Comparison of ENCODE assay signal across 8 cellular contexts in genomic region chr6:158853072-158853871, GRCh38. TPM values are rescaled to one million over a fixed set of nuclear protein-coding genes. Genes with fewer than 3 reads are reported as not detected.
DNase-seq lines count a peak whose midpoint lies in the region; ATAC-seq, FAIRE-seq and TF ChIP-seq lines count a peak whose summit lies in the region.

No MANE protein-coding gene starts in this region.

- H3K4me3 Mint-ChIP-seq in endothelial cell (ENCODE audit: unreplicated experiment), result no peak overlapping the region

- H3K4me1 ChIP-seq in muscle layer of duodenum (ENCODE audit: control insufficient read depth in 1 of 2, insufficient read depth in 2 of 2, low read length in 2 of 2) (peaks cover 15 to 20% of the 10 kb centered on the region in 2 donors), stomach (peaks cover 19 to 74% (median 51%) of the 10 kb centered on the region in 4 donors)

- H3K9me3 ChIP-seq in muscle layer of duodenum (ENCODE audit: control insufficient read depth in 1 of 2, low read length in 2 of 2) (no peaks in the 10 kb centered on the region), stomach (no peaks in the 10 kb centered on the region)

- H3K4me3 ChIP-seq in muscle layer of duodenum (ENCODE audit: low read depth in 1 of 2, low read length in 2 of 2) (no peak overlapping the region), stomach (no peak overlapping the region)

- FAIRE-seq in GM18507 (lab: Jason Lieb, UNC), result peak; percentile 78

- H3K4me1 Mint-ChIP-seq in endothelial cell (ENCODE audit: unreplicated experiment), result peaks cover 27% of the 10 kb centered on the region

- intact Hi-C loops in stomach (cut with DNase I; ENCODE audit: low total_unique reads), result no loop called here

- peak in 3 of 4 donors; percentile 23 to 90 (median 72) for TF ChIP-seq POLR2A in stomach (IDR thresholded peaks at IDR 0.05)

- H3K9me3 Mint-ChIP-seq in endothelial cell (ENCODE audit: unreplicated experiment), result no peaks in the 10 kb centered on the region

- peaks cover 2% of the 10 kb centered on the region for H3K27me3 Mint-ChIP-seq in endothelial cell (ENCODE audit: unreplicated experiment)

- no peaks in the 10 kb centered on the region for H3K27me3 ChIP-seq in muscle layer of duodenum (ENCODE audit: low read depth, low read length)
- H3K27me3 ChIP-seq in stomach, result no peaks in the 10 kb centered on the region

- WGBS in stomach, 5 donors, result 18 to 38% (median 25%) methylated on average over 13 of the region's 13 CpGs

- H3K27ac ChIP-seq in muscle layer of duodenum (ENCODE audit: low read length) (peak overlapping the region; percentile 79), stomach (peak overlapping the region; percentile 80 to 93 (median 87))

- TF ChIP-seq CTCF in endothelial cell (IDR thresholded peaks at IDR 0.05; ENCODE audit: unreplicated experiment) (no peak), stomach (IDR thresholded peaks at IDR 0.05) (no peak)

- ATAC-seq in HG02678 (IDR thresholded peaks at IDR 0.05; ENCODE audit: unreplicated experiment), result peak; percentile 92

- TF ChIP-seq EP300 in stomach (IDR thresholded peaks at IDR 0.05), result no peak

- H3K36me3 ChIP-seq in muscle layer of duodenum (ENCODE audit: control insufficient read depth in 1 of 2, insufficient read depth in 2 of 2, low read length in 2 of 2), result peaks cover 0 to 4% of the 10 kb centered on the region in 2 donors
- no peaks in the 10 kb centered on the region for H3K36me3 ChIP-seq in stomach

- H3K36me3 Mint-ChIP-seq in endothelial cell (ENCODE audit: low read depth, unreplicated experiment), result no peaks in the 10 kb centered on the region

- H3K27ac Mint-ChIP-seq in endothelial cell (ENCODE audit: unreplicated experiment), result no peak overlapping the region

- DNase-seq in GM18507 (ENCODE audit: extremely low spot score, insufficient read length, low read depth) (peak; percentile 58), NCI-H2029 (lab: John Stamatoyannopoulos, UW) (peak; percentile 72), endothelial cell (ENCODE audit: low spot score) (peak; percentile 37), stomach (peak; percentile 93), OCI-M2 (lab: John Stamatoyannopoulos, UW; ENCODE audit: unreplicated experiment) (no peak)
- peak; percentile 85 to 90 for DNase-seq in activated CD4-positive, alpha-beta T cell treated with anti-CD3 and anti-CD28 coated beads, Interleukin-2, amount 50 U/mL, for 48 hours

RNA-seq across cellular contexts. Expression of gene EZR, which starts 34.1 kb away (rescaled TPM):
- total RNA-seq in endothelial cell (ENCODE audit: unreplicated experiment) (125 TPM), stomach (100 to 1,000 TPM in 3 of 5 donors, 10 to 100 TPM in 2; 69.5 to 317 (median 295) TPM)
- 100 to 1,000 TPM; 121 to 231 (median 205) TPM for polyA plus RNA-seq in stomach
